ENCODE assay signal across 1 cellular context in the genomic region with DNA sequence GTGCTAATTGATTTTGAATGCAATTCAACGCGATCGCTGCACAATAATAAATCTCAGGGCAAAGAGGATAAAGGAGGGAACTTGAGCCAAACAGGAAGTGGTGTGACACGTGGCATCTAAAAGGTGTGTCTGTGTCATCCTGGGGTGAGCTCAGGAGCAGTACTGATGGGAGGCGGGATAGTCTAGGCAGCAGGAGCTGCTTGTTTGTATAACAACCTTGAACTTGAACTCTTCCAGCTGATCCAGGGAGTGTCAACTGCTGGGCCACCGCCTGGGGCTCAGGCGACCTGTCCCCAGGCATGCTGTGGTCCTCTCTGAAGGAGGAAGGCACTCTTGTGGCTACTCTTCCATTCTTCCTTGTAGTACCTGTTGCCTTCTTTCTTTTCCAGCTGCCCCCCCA.
A peak's percentile ranks its signal among the peaks of the same experiment; 100 is the strongest.
TF ChIP-seq lines count a peak whose summit lies in the region.

No MANE protein-coding gene starts in this region.

TF ChIP-seq in H1, 55 proteins besides CTCF, POLR2A, EP300 and RAD21:
- TF ChIP-seq, protein P1, sequence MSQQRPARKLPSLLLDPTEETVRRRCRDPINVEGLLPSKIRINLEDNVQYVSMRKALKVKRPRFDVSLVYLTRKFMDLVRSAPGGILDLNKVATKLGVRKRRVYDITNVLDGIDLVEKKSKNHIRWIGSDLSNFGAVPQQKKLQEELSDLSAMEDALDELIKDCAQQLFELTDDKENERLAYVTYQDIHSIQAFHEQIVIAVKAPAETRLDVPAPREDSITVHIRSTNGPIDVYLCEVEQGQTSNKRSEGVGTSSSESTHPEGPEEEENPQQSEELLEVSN (IDR thresholded peaks at IDR 0.05) = peak; percentile 27; the same call in 1 of the 2 replicates
- no peak for TF ChIP-seq ASH2L (IDR thresholded peaks at IDR 0.05; ENCODE audit: low read length)
